In genomic region chr22:19717691-19718254, GRCh38 we compare ENCODE assay signal across 8 cellular contexts. TPM values are rescaled to one million over a fixed set of nuclear protein-coding genes. Genes with fewer than 3 reads are reported as not detected.
DNase-seq lines count a peak whose midpoint lies in the region; ATAC-seq, FAIRE-seq and TF ChIP-seq lines count a peak whose summit lies in the region.

No MANE protein-coding gene starts in this region.

- DNase-seq in AG10803 (ENCODE audit: low read depth), result peak; percentile 60
- peak; percentile 97 for DNase-seq in GM20000 (ENCODE audit: low spot score)
- peak; percentile 41 for DNase-seq in NCI-H2171 (lab: John Stamatoyannopoulos, UW)
- DNase-seq in activated CD4-positive, alpha-beta T cell treated with anti-CD3 and anti-CD28 coated beads, Interleukin-2, amount 50 U/mL, for 1 hour, result peak; percentile 79
- peak; percentile 48 for DNase-seq in dedifferentiated amniotic fluid mesenchymal stem cell (ENCODE audit: extremely low spot score)
- no peak for DNase-seq in HepG2 (ENCODE audit: low spot score)
- peak; percentile 81 for DNase-seq in stimulated activated CD4-positive, alpha-beta T cell treated with anti-CD3 and anti-CD28 coated beads, Interleukin-4, amount 100 ng/mL, for 1 hour

- H3K4me3 ChIP-seq in AG10803 (ENCODE audit: low read length) (peak overlapping the region; percentile 70), HepG2 (replicated peaks in 1 of 3; ENCODE audit: insufficient read depth in 1 of 3, low read depth in 2 of 3, low read length in 3 of 3) (peak overlapping the region; percentile 41 to 70 (median 42); a peak in 5 of 6 replicates)

- H3K36me3 ChIP-seq in HepG2 (replicated peaks in 1 of 2; ENCODE audit: control insufficient read depth in 1 of 2, insufficient read depth in 2 of 2, low read length in 2 of 2), result no peaks in the 10 kb centered on the region

- H4K20me1 ChIP-seq in HepG2 (ENCODE audit: insufficient read depth, low read length), result peaks cover 8% of the 10 kb centered on the region; the same call in 1 of the 2 replicates

- no peaks in the 10 kb centered on the region for H3K9me3 ChIP-seq in HepG2 (ENCODE audit: low read length)

- POLR2A ChIA-PET in HepG2 (lab: Yijun Ruan, JAX), result no interaction called here

- in situ Hi-C loops in HepG2 (cut with HindIII; ENCODE audit: extremely low pct_ligation_motif_present, low pct_unique_long_range_greater_than_20kb), result no loop called here

- WGBS in HepG2 (ENCODE audit: low lambda C conversion rate), result 62% methylated on average over 21 of the region's 61 CpGs

- CTCF ChIA-PET in HepG2 (lab: Yijun Ruan, JAX; ENCODE audit: low intra/inter-chr PET ratio, low total read pairs), result interaction anchor here (2.1 kb wide), 1 partner anchor 38 kb away, joined by 14 read pairs; no protein-coding TSS in a partner anchor

- peak; percentile 92 for TF ChIP-seq RAD21 in HepG2 (CRISPR knock-in tag; IDR thresholded peaks at IDR 0.05)

- ATAC-seq in HepG2 (peak; percentile 53), HG02571 (IDR thresholded peaks at IDR 0.05; ENCODE audit: unreplicated experiment) (no peak)

- TF ChIP-seq EP300 in HepG2 (IDR thresholded peaks at IDR 0.05; ENCODE audit: low read depth in 2 of 2, low read length in 2 of 2), result no peak
- no peak for TF ChIP-seq EP300 in HepG2 (CRISPR knock-in tag; IDR thresholded peaks at IDR 0.05; ENCODE audit: borderline replicate concordance)

- H3K27me3 ChIP-seq in HepG2 (ENCODE audit: control insufficient read depth in 1 of 2, insufficient read depth in 2 of 2, low read length in 2 of 2), result peaks cover 26 to 87% of the 10 kb centered on the region in 2 experiments

- no peak overlapping the region for H2AFZ ChIP-seq in HepG2 (ENCODE audit: low read length)

- H3K4me2 ChIP-seq in HepG2 (ENCODE audit: low read depth, low read length), result peak overlapping the region; percentile 82

- no peak overlapping the region for H3K27ac ChIP-seq in HepG2 (ENCODE audit: extremely low read length, insufficient read depth, low read length)

- H3K9ac ChIP-seq in HepG2 (ENCODE audit: insufficient read depth, low read depth, low read length), result no peak overlapping the region

- no peak for TF ChIP-seq POLR2A in HepG2 (IDR thresholded peaks at IDR 0.05; ENCODE audit: insufficient read depth in 1 of 2, low read depth in 2 of 2, low read length in 2 of 2)

- intact Hi-C loops in HepG2 (cut with micrococcal nuclease; ENCODE audit: unreplicated experiment), result no loop called here

- no TSS peak for BruUV-seq in HepG2 (replicated peaks; lab: Mats Ljungman, UMichigan)

- TF ChIP-seq CTCF in AG10803 (conservative IDR thresholded peaks at IDR 0.05; ENCODE audit: low read length), result peak; percentile 54
- peak; percentile 92 for TF ChIP-seq CTCF in GM20000 (IDR thresholded peaks at IDR 0.05; ENCODE audit: extremely low read depth, missing control alignments)
- peak; percentile 80 for TF ChIP-seq CTCF in HepG2 (CRISPR knock-in tag; IDR thresholded peaks at IDR 0.05)

- no peaks in the 10 kb centered on the region for H3K79me2 ChIP-seq in HepG2 (ENCODE audit: insufficient read depth, low read length)

- peaks cover 19% of the 10 kb centered on the region for H3K4me1 ChIP-seq in HepG2 (ENCODE audit: insufficient read depth, low read length)

- FAIRE-seq in HepG2 (lab: Jason Lieb, UNC), result no peak

TF ChIP-seq in HepG2, 621 proteins besides CTCF, POLR2A, EP300 and RAD21 (continues in another document):
- TF ChIP-seq, protein P1, sequence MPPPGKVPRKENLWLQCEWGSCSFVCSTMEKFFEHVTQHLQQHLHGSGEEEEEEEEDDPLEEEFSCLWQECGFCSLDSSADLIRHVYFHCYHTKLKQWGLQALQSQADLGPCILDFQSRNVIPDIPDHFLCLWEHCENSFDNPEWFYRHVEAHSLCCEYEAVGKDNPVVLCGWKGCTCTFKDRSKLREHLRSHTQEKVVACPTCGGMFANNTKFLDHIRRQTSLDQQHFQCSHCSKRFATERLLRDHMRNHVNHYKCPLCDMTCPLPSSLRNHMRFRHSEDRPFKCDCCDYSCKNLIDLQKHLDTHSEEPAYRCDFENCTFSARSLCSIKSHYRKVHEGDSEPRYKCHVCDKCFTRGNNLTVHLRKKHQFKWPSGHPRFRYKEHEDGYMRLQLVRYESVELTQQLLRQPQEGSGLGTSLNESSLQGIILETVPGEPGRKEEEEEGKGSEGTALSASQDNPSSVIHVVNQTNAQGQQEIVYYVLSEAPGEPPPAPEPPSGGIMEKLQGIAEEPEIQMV (CRISPR knock-in tag; IDR thresholded peaks at IDR 0.05; ENCODE audit: low read depth), result 0 out of 2 replicates have a peak, but pooled peaks have one; percentile 47

RNA-seq across cellular contexts. Expression of gene SEPTIN5, which starts 3.5 kb away (rescaled TPM):
- not detected in 2 replicates for total RNA-seq in HepG2 (2016; rRNA removed; fragmentation: Illumina TruSeq; extraction: Trizol)
- 0.09 and 0.20 TPM in 2 replicates for total RNA-seq in HepG2 (2016; cell fraction: cytosol; rRNA removed; fragmentation: Illumina TruSeq; extraction: Trizol; ENCODE audit: low read depth)
- not detected in 2 replicates for total RNA-seq in HepG2 (2016; cell fraction: insoluble cytoplasmic fraction; rRNA removed; fragmentation: Illumina TruSeq; extraction: Trizol)
- 0.06 and 0.10 TPM in 2 replicates for total RNA-seq in HepG2 (2016; cell fraction: membrane; rRNA removed; fragmentation: Illumina TruSeq; extraction: Trizol)
- total RNA-seq in HepG2 (2016; cell fraction: nucleus; rRNA removed; fragmentation: Illumina TruSeq; extraction: Trizol), result not detected in 2 replicates
- polyA plus RNA-seq in HepG2 (2011; rRNA removed), result 0.33 and 0.55 TPM in 2 replicates
- polyA plus RNA-seq in HepG2 (2011; cell fraction: cytosol; rRNA removed), result 0.04 TPM in 1 of 2 replicates, not detected in the other
- polyA plus RNA-seq in HepG2 (2011; cell fraction: nucleus; rRNA removed), result 0.57 and 0.82 TPM in 2 replicates
- polyA plus RNA-seq in HepG2 (2012), result 0.08 TPM in 1 of 2 replicates, not detected in the other
- 0.15 and 0.23 TPM in 2 replicates for polyA plus RNA-seq in HepG2 (2016; cell fraction: cytosol; fragmentation: Illumina TruSeq; extraction: Trizol; ENCODE audit: low read depth)
- polyA plus RNA-seq in HepG2 (2016; cell fraction: insoluble cytoplasmic fraction; fragmentation: Illumina TruSeq; extraction: Trizol; ENCODE audit: low read depth), result not detected in 2 replicates
- 0.23 and 0.58 TPM in 2 replicates for polyA plus RNA-seq in HepG2 (2016; cell fraction: membrane; fragmentation: Illumina TruSeq; extraction: Trizol; ENCODE audit: low read depth)
- 0.28 TPM in 1 of 2 replicates, not detected in the other for polyA plus RNA-seq in HepG2 (2016; cell fraction: nucleus; fragmentation: Illumina TruSeq; extraction: Trizol; ENCODE audit: insufficient read depth, low read depth)
- 1.0 and 1.5 TPM in 2 replicates for polyA minus RNA-seq in HepG2 (2011; rRNA and poly(A)+ RNA removed; ENCODE audit: low replicate concordance)
- not detected in 2 replicates for polyA minus RNA-seq in HepG2 (2011; cell fraction: cytosol; rRNA and poly(A)+ RNA removed)
- 0.77 TPM in 1 of 2 replicates, not detected in the other for polyA minus RNA-seq in HepG2 (2011; cell fraction: nucleus; rRNA and poly(A)+ RNA removed)

RNA-seq across cellular contexts. Expression of gene GP1BB, which starts 5.6 kb away (rescaled TPM):
- total RNA-seq in HepG2 (2016; rRNA removed; fragmentation: Illumina TruSeq; extraction: Trizol), result not detected in 2 replicates
- not detected in 2 replicates for total RNA-seq in HepG2 (2016; cell fraction: cytosol; rRNA removed; fragmentation: Illumina TruSeq; extraction: Trizol; ENCODE audit: low read depth)
- not detected in 2 replicates for total RNA-seq in HepG2 (2016; cell fraction: insoluble cytoplasmic fraction; rRNA removed; fragmentation: Illumina TruSeq; extraction: Trizol)
- total RNA-seq in HepG2 (2016; cell fraction: membrane; rRNA removed; fragmentation: Illumina TruSeq; extraction: Trizol), result 0.10 TPM in 1 of 2 replicates, not detected in the other
- not detected in 2 replicates for total RNA-seq in HepG2 (2016; cell fraction: nucleus; rRNA removed; fragmentation: Illumina TruSeq; extraction: Trizol)
- polyA plus RNA-seq in HepG2 (2011; rRNA removed), result 0.07 TPM in 1 of 2 replicates, not detected in the other
- 0.16 TPM in 1 of 2 replicates, not detected in the other for polyA plus RNA-seq in HepG2 (2011; cell fraction: cytosol; rRNA removed)
- polyA plus RNA-seq in HepG2 (2011; cell fraction: nucleus; rRNA removed), result 0.47 TPM in 1 of 2 replicates, not detected in the other
- polyA plus RNA-seq in HepG2 (2012), result not detected in 2 replicates
- polyA plus RNA-seq in HepG2 (2016; cell fraction: cytosol; fragmentation: Illumina TruSeq; extraction: Trizol; ENCODE audit: low read depth), result not detected in 2 replicates
- not detected in 2 replicates for polyA plus RNA-seq in HepG2 (2016; cell fraction: insoluble cytoplasmic fraction; fragmentation: Illumina TruSeq; extraction: Trizol; ENCODE audit: low read depth)
- not detected in 2 replicates for polyA plus RNA-seq in HepG2 (2016; cell fraction: membrane; fragmentation: Illumina TruSeq; extraction: Trizol; ENCODE audit: low read depth)
- not detected in 2 replicates for polyA plus RNA-seq in HepG2 (2016; cell fraction: nucleus; fragmentation: Illumina TruSeq; extraction: Trizol; ENCODE audit: insufficient read depth, low read depth)
- 0.32 TPM in 1 of 2 replicates, not detected in the other for polyA minus RNA-seq in HepG2 (2011; rRNA and poly(A)+ RNA removed; ENCODE audit: low replicate concordance)
- not detected in 2 replicates for polyA minus RNA-seq in HepG2 (2011; cell fraction: cytosol; rRNA and poly(A)+ RNA removed)
- polyA minus RNA-seq in HepG2 (2011; cell fraction: nucleus; rRNA and poly(A)+ RNA removed), result not detected in 2 replicates

RNA-seq across cellular contexts. Expression of gene TBX1, which starts 42.8 kb away (rescaled TPM):
- not detected in 2 replicates for total RNA-seq in HepG2 (2016; rRNA removed; fragmentation: Illumina TruSeq; extraction: Trizol)
- total RNA-seq in HepG2 (2016; cell fraction: cytosol; rRNA removed; fragmentation: Illumina TruSeq; extraction: Trizol; ENCODE audit: low read depth), result not detected in 2 replicates
- total RNA-seq in HepG2 (2016; cell fraction: insoluble cytoplasmic fraction; rRNA removed; fragmentation: Illumina TruSeq; extraction: Trizol), result not detected in 2 replicates
- not detected in 2 replicates for total RNA-seq in HepG2 (2016; cell fraction: membrane; rRNA removed; fragmentation: Illumina TruSeq; extraction: Trizol)
- total RNA-seq in HepG2 (2016; cell fraction: nucleus; rRNA removed; fragmentation: Illumina TruSeq; extraction: Trizol), result not detected in 2 replicates
- polyA plus RNA-seq in HepG2 (2011; rRNA removed), result not detected in 2 replicates
- polyA plus RNA-seq in HepG2 (2011; cell fraction: cytosol; rRNA removed), result 0.03 TPM in 1 of 2 replicates, not detected in the other
- 0.23 TPM in 1 of 2 replicates, not detected in the other for polyA plus RNA-seq in HepG2 (2011; cell fraction: nucleus; rRNA removed)
- not detected in 2 replicates for polyA plus RNA-seq in HepG2 (2012)
- not detected in 2 replicates for polyA plus RNA-seq in HepG2 (2016; cell fraction: cytosol; fragmentation: Illumina TruSeq; extraction: Trizol; ENCODE audit: low read depth)
- polyA plus RNA-seq in HepG2 (2016; cell fraction: insoluble cytoplasmic fraction; fragmentation: Illumina TruSeq; extraction: Trizol; ENCODE audit: low read depth), result not detected in 2 replicates
- 0.08 TPM in 1 of 2 replicates, not detected in the other for polyA plus RNA-seq in HepG2 (2016; cell fraction: membrane; fragmentation: Illumina TruSeq; extraction: Trizol; ENCODE audit: low read depth)
- polyA plus RNA-seq in HepG2 (2016; cell fraction: nucleus; fragmentation: Illumina TruSeq; extraction: Trizol; ENCODE audit: insufficient read depth, low read depth), result not detected in 2 replicates
- polyA minus RNA-seq in HepG2 (2011; rRNA and poly(A)+ RNA removed; ENCODE audit: low replicate concordance), result not detected in 2 replicates
- polyA minus RNA-seq in HepG2 (2011; cell fraction: cytosol; rRNA and poly(A)+ RNA removed), result not detected in 2 replicates
- not detected in 2 replicates for polyA minus RNA-seq in HepG2 (2011; cell fraction: nucleus; rRNA and poly(A)+ RNA removed)
